Comparison of ENCODE assay signal across 21 cellular contexts in the genomic region with DNA sequence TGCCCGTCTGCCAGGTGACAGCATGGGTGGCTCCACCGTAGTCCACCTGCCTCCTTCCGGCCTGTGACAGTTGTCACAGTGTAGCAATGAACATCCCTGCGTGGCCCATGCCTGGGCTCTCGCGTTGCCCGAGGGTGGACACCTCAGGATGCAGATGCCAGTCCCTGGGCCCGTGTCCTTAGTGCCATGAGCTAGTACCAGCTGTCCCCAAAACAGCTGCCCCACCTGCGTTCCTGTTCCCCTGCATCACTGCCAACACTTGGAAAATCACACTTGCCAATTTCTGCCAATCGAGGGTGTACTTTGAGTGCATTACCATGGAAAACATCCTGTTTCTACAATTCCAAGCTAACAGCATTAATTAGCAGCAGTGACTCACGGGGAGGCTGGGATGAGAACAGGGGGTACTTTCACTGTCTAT. TPM values are rescaled to one million over a fixed set of nuclear protein-coding genes. Genes with fewer than 3 reads are reported as not detected.
DNase-seq lines count a peak whose midpoint lies in the region; ATAC-seq, FAIRE-seq and TF ChIP-seq lines count a peak whose summit lies in the region.
"Had no signal": no experiment of that assay in that cellular context is flagged by ENCODE, and none has a peak within 500 bp of the region (broad histone marks: within the 10 kb centered on the region; RNA-seq: fewer than 3 reads in every experiment).

No MANE protein-coding gene starts in this region.

- no peaks in the 10 kb centered on the region for H3K9me3 ChIP-seq in BLaER1 treated with 17β-estradiol and CSF1 and Interleukin-3, amounts not matched to agents 10 nM and 100 nM (replicated peaks in 1 of 11)
- H3K9me3 ChIP-seq in H1 (ENCODE audit: insufficient read depth in 2 of 2, low read depth in 1 of 2, low read length in 1 of 2), result no peaks in the 10 kb centered on the region
- H3K9me3 ChIP-seq in neuronal stem cell (replicated peaks in 1 of 2; ENCODE audit: control insufficient read depth in 2 of 2, insufficient read depth in 1 of 2, low read depth in 1 of 2, low read length in 2 of 2), result no peaks in the 10 kb centered on the region
- H3K9me3 ChIP-seq: colonic mucosa, right lobe of liver had no signal

- peaks cover 25 to 69% (median 50%) of the 10 kb centered on the region in 11 experiments for H3K36me3 ChIP-seq in BLaER1 treated with 17β-estradiol and CSF1 and Interleukin-3, amounts not matched to agents 10 nM and 100 nM
- H3K36me3 ChIP-seq in H1 (ENCODE audit: control insufficient read depth in 2 of 4, insufficient read depth in 4 of 4, low read length in 3 of 4) (peaks cover 0 to 9% (median 0%) of the 10 kb centered on the region in 4 experiments; a peak in 4 of 8 replicates), neuronal stem cell (replicated peaks in 1 of 2; ENCODE audit: control insufficient read depth in 2 of 2, insufficient read depth in 2 of 2, low read length in 2 of 2) (peaks cover 9 to 28% of the 10 kb centered on the region in 2 donors)

- H3K9ac ChIP-seq in BLaER1 treated with 17β-estradiol and CSF1 and Interleukin-3, amounts not matched to agents 10 nM and 100 nM, result peak overlapping the region in 6 of 11 experiments; percentile 48 to 67 (median 56); a peak in 6 of 22 replicates
- H3K9ac ChIP-seq in H1 (replicated peaks in 1 of 4; ENCODE audit: extremely low read depth in 1 of 4, low read depth in 3 of 4, low read length in 3 of 4), result no peak overlapping the region
- no peak overlapping the region for H3K9ac ChIP-seq in neuronal stem cell (ENCODE audit: low read depth, low read length, poor library complexity)

- no peak overlapping the region for H2BK12ac ChIP-seq in H1 (ENCODE audit: low read depth, low read length)
- H2BK12ac ChIP-seq in neuronal stem cell (ENCODE audit: low read length), result no peak overlapping the region

- H3K27me3 ChIP-seq in BLaER1 treated with 17β-estradiol and CSF1 and Interleukin-3, amounts not matched to agents 10 nM and 100 nM, result no peaks in the 10 kb centered on the region
- H3K27me3 ChIP-seq in H1 (replicated peaks in 1 of 4; ENCODE audit: control insufficient read depth in 3 of 4, extremely low read depth in 1 of 4, insufficient read depth in 3 of 4, low read length in 3 of 4), result no peaks in the 10 kb centered on the region
- no peaks in the 10 kb centered on the region for H3K27me3 ChIP-seq in neuronal stem cell (ENCODE audit: control insufficient read depth in 3 of 3, insufficient read depth in 3 of 3, low read depth in 1 of 3, low read length in 3 of 3)
- H3K27me3 ChIP-seq: colonic mucosa, right lobe of liver had no signal

- CTCF ChIA-PET in H1 (lab: Charles Lee; ENCODE audit: partially characterized antibody), result interaction anchor here (0.7 to 2.8 kb wide), 5 partner anchors 9 to 1340 kb away, joined by 3 to 7 read pairs (median 4); partner anchors contain the start of gene FBXO31

- H3K18ac ChIP-seq in H1 (ENCODE audit: extremely low read depth, low read length) (no peak overlapping the region), neuronal stem cell (ENCODE audit: low read length) (no peak overlapping the region)

- no peak for TF ChIP-seq EP300 in H1 (IDR thresholded peaks at IDR 0.05; ENCODE audit: borderline replicate concordance in 1 of 2, low read depth in 2 of 2, low read length in 2 of 2)

- peak overlapping the region in 3 of 11 experiments; percentile 40 to 62 (median 56); a peak in 3 of 22 replicates for H3K27ac ChIP-seq in BLaER1 treated with 17β-estradiol and CSF1 and Interleukin-3, amounts not matched to agents 10 nM and 100 nM
- H3K27ac ChIP-seq in H1 (ENCODE audit: low read depth, low read length) (no peak overlapping the region), neuronal stem cell (replicated peaks; ENCODE audit: low read length) (no peak overlapping the region)
- H3K27ac ChIP-seq: colonic mucosa had no signal

- H2AK5ac ChIP-seq in H1 (ENCODE audit: low read depth, low read length) (no peak overlapping the region), neuronal stem cell (ENCODE audit: low read depth, low read length) (no peak overlapping the region)

- no peak overlapping the region for H2BK15ac ChIP-seq in H1 (ENCODE audit: low read length)
- no peak overlapping the region for H2BK15ac ChIP-seq in neuronal stem cell (ENCODE audit: low read length)

- H3K79me2 ChIP-seq in H1 (ENCODE audit: control insufficient read depth in 1 of 2, insufficient read depth in 2 of 2, low read length in 2 of 2), result no peaks in the 10 kb centered on the region

- 82% methylated on average over 11 of the region's 11 CpGs; no CpG with 5 or more reads in 1 of the 2 experiments for WGBS in H1 (ENCODE audit: extremely low coverage in 1 of 2, insufficient coverage in 1 of 2, insufficient read length in 1 of 2, insufficient replicate concordance in 2 of 2, low coverage in 1 of 2, low lambda C conversion rate in 2 of 2, missing lambda C conversion rate in 1 of 2), 2 experiments
- WGBS in neuronal stem cell (ENCODE audit: extremely low coverage in 2 of 2, insufficient read length in 2 of 2, insufficient replicate concordance in 1 of 2), 2 donors, result no CpG with 5 or more reads among the region's 11 CpGs

- peaks cover 15 to 25% (median 22%) of the 10 kb centered on the region in 10 experiments for H3K4me1 ChIP-seq in BLaER1 treated with 17β-estradiol and CSF1 and Interleukin-3, amounts not matched to agents 10 nM and 100 nM
- peaks cover 0 to 3% (median 0%) of the 10 kb centered on the region in 4 experiments; a peak in 2 of 7 replicates for H3K4me1 ChIP-seq in H1 (replicated peaks in 1 of 4; ENCODE audit: control insufficient read depth in 3 of 4, insufficient read depth in 4 of 4, low read length in 3 of 4)
- H3K4me1 ChIP-seq in neuronal stem cell (ENCODE audit: control insufficient read depth in 2 of 2, insufficient read depth in 1 of 2, low read depth in 1 of 2, low read length in 2 of 2), result peaks cover 0 to 3% of the 10 kb centered on the region in 2 donors
- H3K4me1 ChIP-seq: colonic mucosa, right lobe of liver had no signal

- no peak overlapping the region for H2BK120ac ChIP-seq in H1 (replicated peaks; ENCODE audit: low read depth, low read length)
- no peak overlapping the region for H2BK120ac ChIP-seq in neuronal stem cell (ENCODE audit: low read depth, low read length)

- no peaks in the 10 kb centered on the region for H3K23me2 ChIP-seq in H1 (ENCODE audit: low read depth, low read length)

- H4K91ac ChIP-seq in H1 (replicated peaks; ENCODE audit: insufficient read length, low read length), result peak overlapping the region; percentile 54
- no peak overlapping the region for H4K91ac ChIP-seq in neuronal stem cell (ENCODE audit: low read depth, low read length, poor library complexity)

- H3K4ac ChIP-seq in H1 (replicated peaks; ENCODE audit: insufficient read length, low read depth, low read length), result no peak overlapping the region
- H3K4ac ChIP-seq in neuronal stem cell (ENCODE audit: low read length), result no peak overlapping the region

- H3K36me3 Mint-ChIP-seq in IgD-negative memory B cell, result peaks cover 3% of the 10 kb centered on the region

- H3K79me1 ChIP-seq in H1 (ENCODE audit: low read depth, low read length) (no peaks in the 10 kb centered on the region; the same call in 1 of the 2 replicates), neuronal stem cell (ENCODE audit: low read depth, low read length) (peaks cover 4% of the 10 kb centered on the region)

- no peak overlapping the region for H2BK5ac ChIP-seq in H1 (ENCODE audit: low read depth, low read length)
- H2BK5ac ChIP-seq in neuronal stem cell (ENCODE audit: low read length), result no peak overlapping the region

- H2BK20ac ChIP-seq in H1 (ENCODE audit: low read length), result no peak overlapping the region

- H3K4me3 ChIP-seq in BLaER1 treated with 17β-estradiol and CSF1 and Interleukin-3, amounts not matched to agents 10 nM and 100 nM, result no peak overlapping the region
- H3K4me3 ChIP-seq in H1 (ENCODE audit: extremely low read depth in 1 of 4, insufficient read depth in 2 of 4, low read depth in 3 of 4, low read length in 4 of 4), result no peak overlapping the region
- H3K4me3 ChIP-seq in neuronal stem cell (ENCODE audit: low read length in 2 of 2), result no peak overlapping the region
- H3K4me3 ChIP-seq: colonic mucosa, right lobe of liver had no signal

- FAIRE-seq in H1 (lab: Jason Lieb, UNC), result no peak
- FAIRE-seq: frontal cortex, G401.6 had no signal

- no peak overlapping the region for H4K5ac ChIP-seq in H1 (ENCODE audit: insufficient read length, low read depth, low read length)

- peak overlapping the region in 8 of 11 experiments; percentile 71 to 85 (median 77); a peak in 10 of 22 replicates for H3K4me2 ChIP-seq in BLaER1 treated with 17β-estradiol and CSF1 and Interleukin-3, amounts not matched to agents 10 nM and 100 nM
- H3K4me2 ChIP-seq in H1 (ENCODE audit: insufficient read depth in 1 of 2, low read depth in 2 of 2, low read length in 2 of 2) (no peak overlapping the region), neuronal stem cell (ENCODE audit: insufficient read depth, low read length, poor library complexity, severe bottlenecking) (no peak overlapping the region)

- H4K8ac ChIP-seq in H1 (ENCODE audit: extremely low read depth, insufficient read depth, low read length) (peak overlapping the region; percentile 46; the same call in 1 of the 2 replicates), neuronal stem cell (ENCODE audit: low read depth, low read length) (no peak overlapping the region)

- no peak for TF ChIP-seq POLR2A in H1 (IDR thresholded peaks at IDR 0.05; ENCODE audit: control extremely low read depth in 1 of 2, low read depth in 2 of 2, low read length in 2 of 2)

- H3K27ac Mint-ChIP-seq in IgD-negative memory B cell, result peak overlapping the region in 2 of 3 donors; percentile 50 to 56

- no peak overlapping the region for H3K14ac ChIP-seq in H1 (ENCODE audit: insufficient read length)
- no peak overlapping the region for H3K14ac ChIP-seq in neuronal stem cell (ENCODE audit: low read length)

- TF ChIP-seq RAD21 in H1 (IDR thresholded peaks at IDR 0.05 in 1 of 2, conservative IDR thresholded peaks at IDR 0.05 in 1 of 2; ENCODE audit: low read depth in 2 of 2, low read length in 2 of 2), result no peak

- POLR2A ChIA-PET in H1 (lab: Charles Lee; ENCODE audit: partially characterized antibody), result interaction anchor here (1.0 to 3.4 kb wide), 2 partner anchors 7 to 9 kb away, joined by 3 to 17 read pairs; partner anchors contain the start of gene C16orf95

- no peaks in the 10 kb centered on the region for H3K9me3 Mint-ChIP-seq in IgD-negative memory B cell

- peak overlapping the region in 1 of 4 donors; percentile 43 for H3K4me3 Mint-ChIP-seq in IgD-negative memory B cell

- H2AFZ ChIP-seq in H1 (ENCODE audit: low read length) (no peak overlapping the region), neuronal stem cell (ENCODE audit: low read length) (no peak overlapping the region)

- H4K20me1 ChIP-seq in BLaER1 treated with 17β-estradiol and CSF1 and Interleukin-3, amounts not matched to agents 10 nM and 100 nM, result peaks cover 15 to 97% (median 78%) of the 10 kb centered on the region in 11 experiments; a peak in 21 of 22 replicates
- peaks cover 9% of the 10 kb centered on the region in 2 experiments for H4K20me1 ChIP-seq in H1 (replicated peaks in 1 of 2; ENCODE audit: control insufficient read depth in 1 of 2, insufficient read depth in 2 of 2, low read length in 2 of 2)

- ATAC-seq in GM18873 (IDR thresholded peaks at IDR 0.05; ENCODE audit: low FRiP score, unreplicated experiment) (no peak), GM21619 (IDR thresholded peaks at IDR 0.05; ENCODE audit: unreplicated experiment) (no peak)
- ATAC-seq: left lobe of liver, Panc1, SK-N-SH treated with all-trans-retinoic acid at 6 μM for 48 hours had no signal

- DNase-seq in H1 (ENCODE audit: low read depth in 1 of 2, low spot score in 2 of 2), result no peak
- no peak for DNase-seq in neuronal stem cell (ENCODE audit: low spot score)
- DNase-seq in NCI-H2227 treated with DMSO at 0.1 percent for 48 hours (lab: John Stamatoyannopoulos, UW), result no peak
- no peak for DNase-seq in NCI-H1048 (lab: John Stamatoyannopoulos, UW)
- DNase-seq: activated CD4-positive, alpha-beta T cell treated with anti-CD3 and anti-CD28 coated beads for 4 hours; activated CD8-positive, alpha-beta memory T cell treated with anti-CD3 and anti-CD28 coated beads, Interleukin-2, amount 50 U/mL, for 4 hours; activated naive CD4-positive, alpha-beta T cell; colonic mucosa; NCI-H1417 treated with DMSO at 0.1 percent for 48 hours; NCI-H748 treated with DMSO at 0.1 percent for 48 hours; stimulated activated CD4-positive, alpha-beta T cell treated with anti-CD3 and anti-CD28 coated beads, Interleukin-1b, Interleukin-23, amount 100 ng/mL, for 48 hours had no signal

- H3K4me1 Mint-ChIP-seq in IgD-negative memory B cell, result peaks cover 0 to 5% (median 1%) of the 10 kb centered on the region in 3 donors

- TF ChIP-seq CTCF in H1 (IDR thresholded peaks at IDR 0.05; ENCODE audit: control extremely low read depth in 1 of 3, insufficient read depth in 1 of 3, low read depth in 1 of 3, low read length in 3 of 3), result no peak

- H3K56ac ChIP-seq in H1 (replicated peaks; ENCODE audit: insufficient read length, low read depth, low read length), result no peak overlapping the region

- H3K23ac ChIP-seq in H1 (ENCODE audit: insufficient read length), result no peak overlapping the region
- H3K23ac ChIP-seq in neuronal stem cell (ENCODE audit: low read depth, low read length, poor library complexity), result peak overlapping the region; percentile 49

- no peaks in the 10 kb centered on the region for H3K27me3 Mint-ChIP-seq in IgD-negative memory B cell

RNA-seq across cellular contexts. Expression of gene C16orf95, which starts 9.0 kb away (rescaled TPM):
- 1.0 TPM for polyA plus RNA-seq in IgD-negative memory B cell
- 5.4 and 6.0 TPM in 2 replicates for total RNA-seq in H1 (2021; fragmentation: NEBNext Ultra II Directional; extraction: Animal tissue kit (Norgen Biotek cat#: 25700))
- 5.0 and 8.4 TPM in 2 replicates for polyA plus RNA-seq in H1 (2011; rRNA removed)
- polyA plus RNA-seq in H1 (2011; cell fraction: cytosol; rRNA removed), result 4.1 TPM
- 4.6 TPM for polyA plus RNA-seq in H1 (2011; cell fraction: nucleus; rRNA removed)
- polyA plus RNA-seq in H1 (2012, experiment 1 of 2), result 3.8 to 6.0 TPM (median 4.6 TPM) in 4 replicates
- polyA plus RNA-seq in H1 (2012, experiment 2 of 2), result 6.0 TPM
- 4.1 TPM for polyA plus RNA-seq in H1 (2013, experiment 1 of 2)
- 4.7 TPM for polyA plus RNA-seq in H1 (2013, experiment 2 of 2)
- polyA minus RNA-seq in H1 (2011; rRNA and poly(A)+ RNA removed), result 1.6 and 2.3 TPM in 2 replicates
- 2.8 TPM for polyA minus RNA-seq in H1 (2011; cell fraction: cytosol; rRNA and poly(A)+ RNA removed)
- polyA minus RNA-seq in H1 (2011; cell fraction: nucleus; rRNA and poly(A)+ RNA removed), result 4.9 TPM
- polyA plus RNA-seq in neuronal stem cell (2013, experiment 1 of 2), result 4.5 TPM
- polyA plus RNA-seq in neuronal stem cell (2013, experiment 2 of 2), result 4.9 TPM

RNA-seq across cellular contexts. Expression of gene FBXO31, which starts 57.4 kb away (rescaled TPM):
- polyA plus RNA-seq in IgD-negative memory B cell (22.1 TPM), H1 (2011; rRNA removed) (8.3 and 12.2 TPM in 2 replicates)
- 20.7 and 21.6 TPM in 2 replicates for total RNA-seq in H1 (2021; fragmentation: NEBNext Ultra II Directional; extraction: Animal tissue kit (Norgen Biotek cat#: 25700))
- 9.7 TPM for polyA plus RNA-seq in H1 (2011; cell fraction: cytosol; rRNA removed)
- polyA plus RNA-seq in H1 (2011; cell fraction: nucleus; rRNA removed), result 20.1 TPM
- polyA plus RNA-seq in H1 (2012, experiment 1 of 2), result 8.1 to 13.1 TPM (median 11.7 TPM) in 4 replicates
- polyA plus RNA-seq in H1 (2012, experiment 2 of 2), result 9.3 TPM
- 8.7 TPM for polyA plus RNA-seq in H1 (2013, experiment 1 of 2)
- polyA plus RNA-seq in H1 (2013, experiment 2 of 2), result 8.0 TPM
- 12.2 and 17.5 TPM in 2 replicates for polyA minus RNA-seq in H1 (2011; rRNA and poly(A)+ RNA removed)
- 11.9 TPM for polyA minus RNA-seq in H1 (2011; cell fraction: cytosol; rRNA and poly(A)+ RNA removed)
- polyA minus RNA-seq in H1 (2011; cell fraction: nucleus; rRNA and poly(A)+ RNA removed), result 11.0 TPM
- 9.0 TPM for polyA plus RNA-seq in neuronal stem cell (2013, experiment 1 of 2)
- 8.4 TPM for polyA plus RNA-seq in neuronal stem cell (2013, experiment 2 of 2)

Comparison
In these comparisons a context has a peak if more than half of its experiments do, and no peak if none do; other contexts are left out.
1. H3K4me2 ChIP-seq: peak in BLaER1 treated with 17β-estradiol and CSF1 and Interleukin-3, amounts not matched to agents 10 nM and 100 nM (8 of 11); none in H1 (0 of 2) and neuronal stem cell (single experiment).
2. H3K9ac ChIP-seq: peak in BLaER1 treated with 17β-estradiol and CSF1 and Interleukin-3, amounts not matched to agents 10 nM and 100 nM (6 of 11); none in H1 (0 of 4) and neuronal stem cell (single experiment).